8 cellular contexts compared by ENCODE assay signal in genomic region chr2:39436592-39437521, GRCh38. TPM values are rescaled to one million over a fixed set of nuclear protein-coding genes. Genes with fewer than 3 reads are reported as not detected.
DNase-seq lines count a peak whose midpoint lies in the region; ATAC-seq and TF ChIP-seq lines count a peak whose summit lies in the region.

Gene MAP4K3 (minus strand): TSS chr2:39437285. CDS start chr2:39436987, 298 bp downstream.

- no peaks in the 10 kb centered on the region for H3K36me3 ChIP-seq in colonic mucosa

- H3K27ac ChIP-seq in colonic mucosa (peak within 1 kb of the TSS; percentile 92), layer of hippocampus (ENCODE audit: low read depth, low read length) (peak within 1 kb of the TSS; percentile 92)

- DNase-seq in Ammon's horn (ENCODE audit: low spot score): peak; percentile 93
- DNase-seq in GM19238 (ENCODE audit: insufficient read length, low spot score): peak; percentile 71
- DNase-seq in NCI-H510A treated with DMSO at 0.1 percent for 48 hours (lab: John Stamatoyannopoulos, UW): peak; percentile 93
- DNase-seq in activated CD4-positive, alpha-beta T cell treated with anti-CD3 and anti-CD28 coated beads for 4 hours: peak; percentile 74 to 76
- peak; percentile 95 for DNase-seq in colonic mucosa
- DNase-seq in stimulated activated CD4-positive, alpha-beta T cell treated with anti-CD3 and anti-CD28 coated beads, Interleukin-1b, Interleukin-23, amount 100 ng/mL, for 24 hours (ENCODE audit: low read depth in 4 of 4, low spot score in 1 of 4): peak; percentile 45 to 81 (median 60)

- H3K27me3 ChIP-seq in colonic mucosa (no peaks in the 10 kb centered on the region), layer of hippocampus (ENCODE audit: control insufficient read depth, insufficient read depth, low read length) (no peaks in the 10 kb centered on the region)

- no peaks in the 10 kb centered on the region for H3K4me1 ChIP-seq in colonic mucosa

- peak; percentile 82 for ATAC-seq in HG03439 (IDR thresholded peaks at IDR 0.05; ENCODE audit: unreplicated experiment)

- intact Hi-C loops in colonic mucosa (cut with DNase I): loop anchor here (10.0 kb wide), 1 partner anchor 78 kb away; no protein-coding TSS in a partner anchor

- no peaks in the 10 kb centered on the region for H3K9me3 ChIP-seq in colonic mucosa

- TF ChIP-seq CTCF in colonic mucosa (IDR thresholded peaks at IDR 0.05): no peak

- H3K9ac ChIP-seq in colonic mucosa (ENCODE audit: low read depth in 2 of 2, low read length in 2 of 2): peak within 1 kb of the TSS; percentile 93 to 99

- H3K4me3 ChIP-seq in colonic mucosa: peak within 1 kb of the TSS; percentile 84

RNA-seq across cellular contexts. Expression of gene MAP4K3, which starts in this region (rescaled TPM):
- 10 to 100 TPM; 22.2 to 30.9 TPM for total RNA-seq in colonic mucosa

Comparison
In these comparisons a context has a peak if more than half of its experiments do, and no peak if none do; other contexts are left out.
1. Peak in every context shown above with its lines: DNase-seq, ATAC-seq, H3K4me3 ChIP-seq and H3K27ac ChIP-seq.